ENCODE assay signal across 23 cellular contexts in genomic region chr16:79114759-79115158, GRCh38.
DNase-seq lines count a peak whose midpoint lies in the region; ATAC-seq and TF ChIP-seq lines count a peak whose summit lies in the region.
"Had no signal": no experiment of that assay in that cellular context is flagged by ENCODE, and none has a peak within 500 bp of the region (broad histone marks: within the 10 kb centered on the region; RNA-seq: fewer than 3 reads in every experiment).

No MANE protein-coding gene starts in this region.

- H3K4me3 ChIP-seq in HEK293 (ENCODE audit: low read depth, low read length) (no peak overlapping the region), body of pancreas (no peak overlapping the region), spleen (no peak overlapping the region)
- H3K4me3 ChIP-seq: A549; BLaER1 treated with 17β-estradiol and CSF1 and Interleukin-3, amounts not matched to agents 10 nM and 100 nM; GM23338 had no signal

- POLR2A ChIA-PET in HEK293 (lab: Yijun Ruan, JAX) = no interaction called here

- no peak overlapping the region for H3K4me3 Mint-ChIP-seq in type B pancreatic cell
- H3K4me3 Mint-ChIP-seq: CD14-positive monocyte; CD4-positive, alpha-beta T cell; CD8-positive, alpha-beta memory T cell; GM23338; H9; HFFc6 had no signal

- no peak for TF ChIP-seq CTCF in HEK293 (tag by site-specific recombination; IDR thresholded peaks at IDR 0.05)
- TF ChIP-seq CTCF in type B pancreatic cell (conservative IDR thresholded peaks at IDR 0.05) = no peak
- no peak for TF ChIP-seq CTCF in body of pancreas (IDR thresholded peaks at IDR 0.05)
- TF ChIP-seq CTCF in spleen (IDR thresholded peaks at IDR 0.05 in 8 of 11, conservative IDR thresholded peaks at IDR 0.05 in 3 of 11) = no peak

- peak; percentile 14 for DNase-seq in SK-N-DZ (ENCODE audit: low spot score)
- DNase-seq in islet precursor cell = peak; percentile 59
- DNase-seq in type B pancreatic cell (ENCODE audit: extremely low spot score, unreplicated experiment) = no peak
- DNase-seq in body of pancreas = no peak
- no peak for DNase-seq in spleen
- DNase-seq: 8988T; ACHN; AML-193; BE2C; CD4-positive, alpha-beta T cell; CD8-positive, alpha-beta memory T cell; DMS 273 treated with DMSO at 0.1 percent for 48 hours; DMS79; GF-D8; H9; HFFc6 had no signal

- peak overlapping the region; percentile 31 for H3K27ac Mint-ChIP-seq in type B pancreatic cell
- H3K27ac Mint-ChIP-seq: CD14-positive monocyte; CD4-positive, alpha-beta T cell; CD8-positive, alpha-beta memory T cell; GM23338; H9; HFFc6 had no signal

- no peaks in the 10 kb centered on the region for H3K36me3 Mint-ChIP-seq in type B pancreatic cell
- H3K36me3 Mint-ChIP-seq: CD14-positive monocyte; CD8-positive, alpha-beta memory T cell had no signal

- H3K27ac ChIP-seq in HEK293 (ENCODE audit: extremely low read depth, low read depth, low read length) (no peak overlapping the region), body of pancreas (no peak overlapping the region), spleen (no peak overlapping the region)
- H3K27ac ChIP-seq: A549; BLaER1 treated with 17β-estradiol and CSF1 and Interleukin-3, amounts not matched to agents 10 nM and 100 nM had no signal

- 54 to 68% methylated on average over 4 to 8 of the region's 8 CpGs for WGBS in body of pancreas, 2 donors
- WGBS in spleen, 5 donors = 70 to 76% (median 75%) methylated on average over 8 of the region's 8 CpGs

- no peaks in the 10 kb centered on the region for H3K9me3 ChIP-seq in HEK293 (ENCODE audit: control insufficient read depth, insufficient read depth, low read depth, low read length)
- peaks cover 0 to 6% (median 0%) of the 10 kb centered on the region in 3 donors for H3K9me3 ChIP-seq in body of pancreas
- H3K9me3 ChIP-seq in spleen = peaks cover 0 to 16% (median 2%) of the 10 kb centered on the region in 8 donors
- H3K9me3 ChIP-seq: BE2C had no signal

- CTCF ChIA-PET in HEK293 (lab: Yijun Ruan, JAX) = interaction anchor here (0.7 kb wide), 1 partner anchor 45 kb away, joined by 3 read pairs; no protein-coding TSS in a partner anchor

- no peaks in the 10 kb centered on the region for H3K36me3 ChIP-seq in HEK293 (ENCODE audit: control insufficient read depth in 2 of 2, insufficient read depth in 1 of 2, low read length in 2 of 2)
- no peaks in the 10 kb centered on the region for H3K36me3 ChIP-seq in body of pancreas (replicated peaks in 1 of 2; ENCODE audit: insufficient read depth in 1 of 2, low read depth in 2 of 2)
- H3K36me3 ChIP-seq in spleen = no peaks in the 10 kb centered on the region
- H3K36me3 ChIP-seq: BE2C had no signal

- H3K27me3 ChIP-seq in body of pancreas (no peaks in the 10 kb centered on the region), spleen (replicated peaks in 1 of 7) (no peaks in the 10 kb centered on the region)
- H3K27me3 ChIP-seq: BE2C had no signal

- intact Hi-C loops in body of pancreas (cut with DNase I) (no loop called here), spleen (cut with DNase I; ENCODE audit: low total_unique reads) (no loop called here)

- peaks cover 9% of the 10 kb centered on the region for H3K9me3 Mint-ChIP-seq in type B pancreatic cell
- H3K9me3 Mint-ChIP-seq: CD4-positive, alpha-beta T cell; CD8-positive, alpha-beta memory T cell had no signal

- H3K4me1 ChIP-seq in HEK293 (ENCODE audit: control insufficient read depth, insufficient read depth, low read length) = peaks cover 12% of the 10 kb centered on the region
- H3K4me1 ChIP-seq in body of pancreas = no peaks in the 10 kb centered on the region
- no peaks in the 10 kb centered on the region for H3K4me1 ChIP-seq in spleen
- H3K4me1 ChIP-seq: A549; BE2C; BLaER1 treated with 17β-estradiol and CSF1 and Interleukin-3, amounts not matched to agents 10 nM and 100 nM had no signal

- ATAC-seq in GM19351 (IDR thresholded peaks at IDR 0.05; ENCODE audit: unreplicated experiment) = no peak
- no peak for ATAC-seq in body of pancreas
- ATAC-seq: A549, GM23338, HCT116 had no signal

- H3K4me1 Mint-ChIP-seq in type B pancreatic cell (ENCODE audit: unreplicated experiment) = peaks cover 14% of the 10 kb centered on the region
- H3K4me1 Mint-ChIP-seq: CD8-positive, alpha-beta memory T cell had no signal

- no peaks in the 10 kb centered on the region for H3K27me3 Mint-ChIP-seq in type B pancreatic cell
- H3K27me3 Mint-ChIP-seq: CD4-positive, alpha-beta T cell had no signal

- TF ChIP-seq POLR2A in body of pancreas (IDR thresholded peaks at IDR 0.05) (no peak), spleen (IDR thresholded peaks at IDR 0.05) (no peak)

TF ChIP-seq in HEK293, 187 proteins besides CTCF, POLR2A, EP300 and RAD21:
- TF ChIP-seq ZNF473 (tag by site-specific recombination; IDR thresholded peaks at IDR 0.05) (no peak), ZFHX2 (tag by site-specific recombination; conservative IDR thresholded peaks at IDR 0.05) (peak; percentile 95), ZNF133 (tag by site-specific recombination; IDR thresholded peaks at IDR 0.05) (no peak), ZNF560 (tag by site-specific recombination; IDR thresholded peaks at IDR 0.05; ENCODE audit: borderline replicate concordance) (no peak), ZNF18 (tag by site-specific recombination; IDR thresholded peaks at IDR 0.05) (no peak), ZNF202 (tag by site-specific recombination; IDR thresholded peaks at IDR 0.05; ENCODE audit: borderline replicate concordance) (no peak), ZNF768 (tag by site-specific recombination; IDR thresholded peaks at IDR 0.05) (no peak), EGR2 (tag by site-specific recombination; IDR thresholded peaks at IDR 0.05; ENCODE audit: low read depth) (peak; percentile 95), SP7 (tag by site-specific recombination; IDR thresholded peaks at IDR 0.05) (peak; percentile 55), ZBTB44 (tag by site-specific recombination; IDR thresholded peaks at IDR 0.05) (0 out of 2 replicates have a peak, but pooled peaks have one; percentile 8), SETDB1 (IDR thresholded peaks at IDR 0.05; ENCODE audit: insufficient read length, low read length) (no peak), ZFP69B (tag by site-specific recombination; IDR thresholded peaks at IDR 0.05) (no peak), ELK4 (IDR thresholded peaks at IDR 0.05; ENCODE audit: borderline replicate concordance, low read depth, low read length) (no peak), GLIS2 (tag by site-specific recombination; IDR thresholded peaks at IDR 0.05) (no peak), ZNF24 (tag by site-specific recombination; IDR thresholded peaks at IDR 0.05) (no peak), OSR2 (tag by site-specific recombination; IDR thresholded peaks at IDR 0.05) (no peak), PRDM4 (tag by site-specific recombination; IDR thresholded peaks at IDR 0.05) (no peak)

Comparison
In these comparisons a context has a peak if more than half of its experiments do, and no peak if none do; other contexts are left out.
1. DNase-seq: peak in SK-N-DZ (single experiment) and islet precursor cell (single experiment); none in type B pancreatic cell (single experiment), body of pancreas (0 of 4) and spleen (single experiment).